21 cellular contexts compared by ENCODE assay signal in the genomic region with DNA sequence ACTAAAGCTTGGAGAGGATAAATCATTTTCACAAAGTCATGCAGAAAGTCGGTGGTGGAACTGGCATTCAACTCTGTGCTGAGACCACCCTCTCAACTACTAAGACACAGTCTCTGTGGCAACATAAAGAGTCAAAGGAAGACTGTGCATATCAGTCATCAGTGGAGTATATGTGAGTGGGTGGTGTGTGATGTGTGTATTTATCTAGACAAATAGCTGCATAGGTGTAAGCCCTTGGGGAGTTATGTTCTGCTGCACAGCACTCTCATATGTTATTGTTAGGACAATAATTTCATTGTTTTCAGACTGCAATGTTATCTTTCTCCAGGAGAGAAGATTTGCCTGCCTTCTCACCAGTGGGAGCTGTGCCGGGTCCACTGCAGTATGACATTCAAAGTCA.
"Had no signal": no experiment of that assay in that cellular context is flagged by ENCODE, and none has a peak within 500 bp of the region (broad histone marks: within the 10 kb centered on the region; RNA-seq: fewer than 3 reads in every experiment).

No MANE protein-coding gene starts in this region.

- H3K4me3 Mint-ChIP-seq: IgD-negative memory B cell had no signal

- H3K4me1 Mint-ChIP-seq: IgD-negative memory B cell had no signal

- H3K4me3 ChIP-seq: K562, SJSA1, SK-N-MC had no signal

- ATAC-seq: K562 had no signal

- DNase-seq: Kasumi-1, MM.1S, NCI-H1092, NCI-H1436, NCI-H187, NCI-H2029, NCI-H2081 treated with DMSO at 0.1 percent for 48 hours, NCI-H2171 treated with DMSO at 0.1 percent for 48 hours, NCI-H345, NCI-H446 treated with DMSO at 0.1 percent for 48 hours, NCI-H510A treated with DMSO at 0.1 percent for 48 hours, NCI-H69, NCI-H774, Right ventricle myocardium superior, RPMI8226, SIG-M5 had no signal

- H3K4me1 ChIP-seq: SJSA1 had no signal

- H3K9me3 Mint-ChIP-seq: IgD-negative memory B cell had no signal

- H3K36me3 ChIP-seq: SJSA1 had no signal

- H3K27ac ChIP-seq: KMS-11, SJSA1, SK-N-MC had no signal

- H3K9me3 ChIP-seq: SJSA1 had no signal
